In genomic region chr3:186236357-186237020, GRCh38 we compare ENCODE assay signal across 20 cellular contexts.
A peak's percentile ranks its signal among the peaks of the same experiment; 100 is the strongest.
DNase-seq lines count a peak whose midpoint lies in the region; TF ChIP-seq lines count a peak whose summit lies in the region.
"Had no signal": no experiment of that assay in that cellular context is flagged by ENCODE, and none has a peak within 500 bp of the region (broad histone marks: within the 10 kb centered on the region; RNA-seq: fewer than 3 reads in every experiment).

No MANE protein-coding gene starts in this region.

- CTCF ChIA-PET in activated CD4-positive, alpha-beta memory T cell treated with anti-CD3 and anti-CD28 coated beads for 36 hours (lab: Charles Lee), result interaction anchor here (1.8 kb wide), 1 partner anchor 254 kb away, joined by 6 read pairs; no protein-coding TSS in a partner anchor

- H3K27ac ChIP-seq in right atrium auricular region (peak overlapping the region; percentile 62 to 86), skeletal muscle tissue (ENCODE audit: low read depth, low read length) (peak overlapping the region; percentile 79)
- H3K27ac ChIP-seq: 22Rv1, gastroesophageal sphincter had no signal

- peak overlapping the region in 2 of 3 donors; percentile 25 to 46 for H3K9ac ChIP-seq in skeletal muscle tissue (ENCODE audit: low read depth in 1 of 3, low read length in 3 of 3)

- H3K27me3 ChIP-seq in right atrium auricular region (no peaks in the 10 kb centered on the region), skeletal muscle tissue (ENCODE audit: control insufficient read depth in 3 of 3, insufficient read depth in 3 of 3, low read length in 3 of 3) (peaks cover 0 to 3% (median 0%) of the 10 kb centered on the region in 3 donors)
- H3K27me3 ChIP-seq: gastroesophageal sphincter had no signal

- peaks cover 0 to 6% of the 10 kb centered on the region in 2 donors for H3K4me1 ChIP-seq in right atrium auricular region
- H3K4me1 ChIP-seq in skeletal muscle tissue (ENCODE audit: control insufficient read depth in 3 of 3, insufficient read depth in 3 of 3, low read length in 3 of 3), result peaks cover 7 to 41% (median 29%) of the 10 kb centered on the region in 3 donors

- TF ChIP-seq CTCF in astrocyte of the spinal cord (IDR thresholded peaks at IDR 0.05; ENCODE audit: low read depth, low read length) (no peak), right atrium auricular region (IDR thresholded peaks at IDR 0.05) (no peak)

- no peaks in the 10 kb centered on the region for H3K36me3 Mint-ChIP-seq in activated CD4-positive, alpha-beta memory T cell treated with anti-CD3 and anti-CD28 coated beads for 36 hours
- H3K36me3 Mint-ChIP-seq: stimulated activated naive B cell treated with anti-CD40 and anti-IgM and Interleukin-4, amounts not matched to agents 10 μg/mL and 1 μg/mL and 100 μg/mL, for 72 hours had no signal

- H3K4me3 ChIP-seq in astrocyte of the spinal cord (ENCODE audit: low read depth, low read length), result no peak overlapping the region
- no peak overlapping the region for H3K4me3 ChIP-seq in right atrium auricular region
- H3K4me3 ChIP-seq in skeletal muscle tissue (ENCODE audit: low read length in 3 of 3), result peak overlapping the region in 1 of 3 donors; percentile 15
- H3K4me3 ChIP-seq: gastroesophageal sphincter, GM23338 had no signal

- no peaks in the 10 kb centered on the region for H3K36me3 ChIP-seq in right atrium auricular region
- no peaks in the 10 kb centered on the region for H3K36me3 ChIP-seq in skeletal muscle tissue (ENCODE audit: control insufficient read depth in 3 of 3, insufficient read depth in 3 of 3, low read length in 3 of 3)

- H3K9me3 Mint-ChIP-seq in activated CD4-positive, alpha-beta memory T cell treated with anti-CD3 and anti-CD28 coated beads for 36 hours, result no peaks in the 10 kb centered on the region
- H3K9me3 Mint-ChIP-seq: GM23338; stimulated activated naive B cell treated with anti-CD40 and anti-IgM and Interleukin-4, amounts not matched to agents 10 μg/mL and 1 μg/mL and 100 μg/mL, for 72 hours had no signal

- H3K4me3 Mint-ChIP-seq in activated CD4-positive, alpha-beta memory T cell treated with anti-CD3 and anti-CD28 coated beads for 36 hours, result no peak overlapping the region
- H3K4me3 Mint-ChIP-seq: GM23338, T-helper 17 cell had no signal

- in situ Hi-C loops in astrocyte of the spinal cord (cut with HindIII; ENCODE audit: low sequenced_read_pairs), result no loop called here

- peak; percentile 8 for DNase-seq in DMS53 (lab: John Stamatoyannopoulos, UW)
- no peak for DNase-seq in DMS53 treated with DMSO at 0.1 percent for 48 hours (lab: John Stamatoyannopoulos, UW; ENCODE audit: unreplicated experiment)
- DNase-seq in astrocyte of the spinal cord (ENCODE audit: low read depth, low spot score), result peak; percentile 21
- DNase-seq in right atrium auricular region (ENCODE audit: low spot score), result no peak
- no peak for DNase-seq in D341Med (ENCODE audit: low spot score)
- DNase-seq in activated CD4-positive, alpha-beta memory T cell treated with anti-CD3 and anti-CD28 coated beads for 36 hours, result no peak
- no peak for DNase-seq in NCI-H1092 (lab: John Stamatoyannopoulos, UW)
- DNase-seq: activated CD4-positive, alpha-beta T cell treated with anti-CD3 and anti-CD28 coated beads, Interleukin-2, amount 50 U/mL, for 4 hours; activated T-cell treated with anti-CD3 and anti-CD28 coated beads, Interleukin-2, amount 50 U/mL, for 48 hours; C1 segment of cervical spinal cord; cerebellar nuclear complex; GDM1; hypothalamus; NCI-H2107; stimulated activated naive B cell treated with anti-CD40 and anti-IgM and Interleukin-4, amounts not matched to agents 10 μg/mL and 1 μg/mL and 100 μg/mL, for 72 hours; T-helper 17 cell had no signal

- POLR2A ChIA-PET in activated CD4-positive, alpha-beta memory T cell treated with anti-CD3 and anti-CD28 coated beads for 36 hours (lab: Charles Lee), result no interaction called here

- H3K9me3 ChIP-seq in right atrium auricular region (no peaks in the 10 kb centered on the region), skeletal muscle tissue (ENCODE audit: control insufficient read depth in 3 of 3, low read length in 3 of 3) (no peaks in the 10 kb centered on the region)
- H3K9me3 ChIP-seq: gastroesophageal sphincter had no signal

- no peak overlapping the region for H3K27ac Mint-ChIP-seq in activated CD4-positive, alpha-beta memory T cell treated with anti-CD3 and anti-CD28 coated beads for 36 hours
- H3K27ac Mint-ChIP-seq: GM23338, T-helper 17 cell had no signal

- H3K4me1 Mint-ChIP-seq in activated CD4-positive, alpha-beta memory T cell treated with anti-CD3 and anti-CD28 coated beads for 36 hours (ENCODE audit: low read depth), result peaks cover 6% of the 10 kb centered on the region

- intact Hi-C loops in activated CD4-positive, alpha-beta memory T cell treated with anti-CD3 and anti-CD28 coated beads for 36 hours (cut with micrococcal nuclease), result no loop called here

- H3K27me3 Mint-ChIP-seq in activated CD4-positive, alpha-beta memory T cell treated with anti-CD3 and anti-CD28 coated beads for 36 hours, result peaks cover 11% of the 10 kb centered on the region

Comparison
In these comparisons a context has a peak if more than half of its experiments do, and no peak if none do; other contexts are left out.
1. DNase-seq: peak in DMS53 (single experiment) and astrocyte of the spinal cord (single experiment); none in DMS53 treated with DMSO at 0.1 percent for 48 hours (single experiment), right atrium auricular region (single experiment), D341Med (single experiment), activated CD4-positive, alpha-beta memory T cell treated with anti-CD3 and anti-CD28 coated beads for 36 hours (single experiment) and NCI-H1092 (single experiment).